In genomic region chr11:119100246-119100959, GRCh38 we compare ENCODE assay signal across 8 cellular contexts. TPM values are rescaled to one million over a fixed set of nuclear protein-coding genes. Genes with fewer than 3 reads are reported as not detected.
A peak's percentile ranks its signal among the peaks of the same experiment; 100 is the strongest.
DNase-seq lines count a peak whose midpoint lies in the region; ATAC-seq, FAIRE-seq and TF ChIP-seq lines count a peak whose summit lies in the region.

No MANE protein-coding gene starts in this region.

- H3K27me3 ChIP-seq in bronchial epithelial cell (ENCODE audit: control insufficient read depth, insufficient read depth, low read length) (no peaks in the 10 kb centered on the region), mucosa of rectum (ENCODE audit: control insufficient read depth in 2 of 2, insufficient read depth in 2 of 2, low read length in 2 of 2) (no peaks in the 10 kb centered on the region)

- ATAC-seq in GM18870 (IDR thresholded peaks at IDR 0.05; ENCODE audit: unreplicated experiment) (no peak), HG02938 (IDR thresholded peaks at IDR 0.05; ENCODE audit: unreplicated experiment) (no peak)

- H3K9me3 ChIP-seq in mucosa of rectum (ENCODE audit: control insufficient read depth in 2 of 2, low read length in 2 of 2) = no peaks in the 10 kb centered on the region

- no peak overlapping the region for H3K27ac ChIP-seq in mucosa of rectum (ENCODE audit: low read depth in 2 of 2, low read length in 2 of 2)

- peaks cover 13% of the 10 kb centered on the region for H3K36me3 ChIP-seq in bronchial epithelial cell (ENCODE audit: control insufficient read depth, insufficient read depth, low read length)
- H3K36me3 ChIP-seq in mucosa of rectum (ENCODE audit: control insufficient read depth in 2 of 2, insufficient read depth in 2 of 2, low read length in 2 of 2) = peaks cover 11 to 22% of the 10 kb centered on the region in 2 donors

- H3K9ac ChIP-seq in mucosa of rectum (ENCODE audit: low read depth in 1 of 2, low read length in 2 of 2) = peak overlapping the region; percentile 28 to 83

- DNase-seq in ACHN (peak; percentile 52), GM03348 (ENCODE audit: low spot score) (peak; percentile 52), NCI-H69 (lab: John Stamatoyannopoulos, UW) (peak; percentile 69), bronchial epithelial cell (ENCODE audit: low read depth) (peak; percentile 51)
- DNase-seq in stimulated activated CD4-positive, alpha-beta T cell treated with anti-CD3 and anti-CD28 coated beads, Interleukin-2, amount 100 ng/mL, for 48 hours = no peak

- TF ChIP-seq CTCF in bronchial epithelial cell (IDR thresholded peaks at IDR 0.05; ENCODE audit: insufficient read depth, low read length, severe bottlenecking) = peak; percentile 44

- in situ Hi-C loops in ACHN (cut with HindIII; ENCODE audit: low pct_ligation_motif_present, low pct_unique_long_range_greater_than_20kb, low sequenced_read_pairs) = no loop called here

- no peak for FAIRE-seq in bronchial epithelial cell (lab: Jason Lieb, UNC)

- peaks cover 20 to 30% of the 10 kb centered on the region in 2 donors for H3K4me1 ChIP-seq in mucosa of rectum (ENCODE audit: control insufficient read depth in 2 of 2, insufficient read depth in 2 of 2, low read length in 2 of 2)

- H3K4me3 ChIP-seq in bronchial epithelial cell (ENCODE audit: low read depth, low read length) = peak overlapping the region; percentile 71
- H3K4me3 ChIP-seq in mucosa of rectum (ENCODE audit: low read length in 2 of 2) = peak overlapping the region; percentile 93 to 94

RNA-seq across cellular contexts. Expression of gene DPAGT1, which starts 1.2 kb away (rescaled TPM):
- 9.5 and 12.1 TPM in 2 replicates for total RNA-seq in bronchial epithelial cell

RNA-seq across cellular contexts. Expression of gene C2CD2L, which starts 6.7 kb away (rescaled TPM):
- 1.3 and 2.3 TPM in 2 replicates for total RNA-seq in bronchial epithelial cell

RNA-seq across cellular contexts. Expression of gene HMBS, which starts 15.7 kb away (rescaled TPM):
- 6.3 and 10.0 TPM in 2 replicates for total RNA-seq in bronchial epithelial cell

RNA-seq across cellular contexts. Expression of gene HINFP, which starts 21.0 kb away (rescaled TPM):
- 12.4 TPM in 2 replicates for total RNA-seq in bronchial epithelial cell

RNA-seq across cellular contexts. Expression of gene VPS11, which starts 32.8 kb away (rescaled TPM):
- 24.5 and 27.0 TPM in 2 replicates for total RNA-seq in bronchial epithelial cell

Comparison
In these comparisons a context has a peak if more than half of its experiments do, and no peak if none do; other contexts are left out.
1. DNase-seq: peak in ACHN (single experiment), GM03348 (single experiment), NCI-H69 (single experiment) and bronchial epithelial cell (single experiment); none in stimulated activated CD4-positive, alpha-beta T cell treated with anti-CD3 and anti-CD28 coated beads, Interleukin-2, amount 100 ng/mL, for 48 hours (0 of 2).